In the genomic region with DNA sequence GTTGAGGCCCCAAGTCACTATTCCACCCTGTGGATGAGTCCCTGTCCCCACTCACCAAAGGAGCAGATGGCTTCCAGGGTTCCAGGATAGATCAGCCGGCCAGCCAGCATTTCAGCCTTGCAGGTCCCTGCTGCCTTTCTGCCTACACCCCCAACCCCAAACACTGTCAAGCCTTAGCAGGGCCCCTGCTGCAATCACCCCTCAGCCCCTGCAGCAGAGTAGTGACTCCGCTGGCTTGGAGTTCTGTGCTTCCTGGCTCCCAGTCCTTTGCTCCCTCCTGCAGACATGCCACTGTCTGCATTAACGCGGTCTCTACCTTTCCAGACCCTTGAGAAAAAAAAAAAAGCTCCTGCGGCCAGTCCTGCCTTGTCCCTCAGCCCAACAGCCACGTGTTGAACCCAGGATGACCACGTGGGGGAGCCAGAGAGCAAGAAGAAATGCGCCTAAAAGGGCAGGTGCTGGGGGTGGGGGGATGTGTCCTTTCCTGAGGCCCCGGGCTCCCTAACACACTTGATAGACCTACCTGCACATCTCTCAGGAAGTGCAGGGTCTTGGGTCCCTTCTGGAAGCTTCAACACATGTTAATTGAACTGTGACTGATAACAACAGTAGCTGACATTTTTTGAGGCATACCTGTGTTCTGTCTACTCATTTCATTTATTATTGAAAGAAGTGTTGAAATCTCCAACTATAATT, we compare ENCODE assay signal across 1 cellular context.
TF ChIP-seq lines count a peak whose summit lies in the region.

No MANE protein-coding gene starts in this region.

TF ChIP-seq in K562, 482 proteins besides CTCF, POLR2A, EP300 and RAD21 (continued from another document and continues in another):
- TF ChIP-seq, protein P1, sequence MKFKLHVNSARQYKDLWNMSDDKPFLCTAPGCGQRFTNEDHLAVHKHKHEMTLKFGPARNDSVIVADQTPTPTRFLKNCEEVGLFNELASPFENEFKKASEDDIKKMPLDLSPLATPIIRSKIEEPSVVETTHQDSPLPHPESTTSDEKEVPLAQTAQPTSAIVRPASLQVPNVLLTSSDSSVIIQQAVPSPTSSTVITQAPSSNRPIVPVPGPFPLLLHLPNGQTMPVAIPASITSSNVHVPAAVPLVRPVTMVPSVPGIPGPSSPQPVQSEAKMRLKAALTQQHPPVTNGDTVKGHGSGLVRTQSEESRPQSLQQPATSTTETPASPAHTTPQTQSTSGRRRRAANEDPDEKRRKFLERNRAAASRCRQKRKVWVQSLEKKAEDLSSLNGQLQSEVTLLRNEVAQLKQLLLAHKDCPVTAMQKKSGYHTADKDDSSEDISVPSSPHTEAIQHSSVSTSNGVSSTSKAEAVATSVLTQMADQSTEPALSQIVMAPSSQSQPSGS (CRISPR knock-in tag; IDR thresholded peaks at IDR 0.05), result no peak
- no peak for TF ChIP-seq CBFA2T2 (conservative IDR thresholded peaks at IDR 0.05)
- TF ChIP-seq, protein P2, sequence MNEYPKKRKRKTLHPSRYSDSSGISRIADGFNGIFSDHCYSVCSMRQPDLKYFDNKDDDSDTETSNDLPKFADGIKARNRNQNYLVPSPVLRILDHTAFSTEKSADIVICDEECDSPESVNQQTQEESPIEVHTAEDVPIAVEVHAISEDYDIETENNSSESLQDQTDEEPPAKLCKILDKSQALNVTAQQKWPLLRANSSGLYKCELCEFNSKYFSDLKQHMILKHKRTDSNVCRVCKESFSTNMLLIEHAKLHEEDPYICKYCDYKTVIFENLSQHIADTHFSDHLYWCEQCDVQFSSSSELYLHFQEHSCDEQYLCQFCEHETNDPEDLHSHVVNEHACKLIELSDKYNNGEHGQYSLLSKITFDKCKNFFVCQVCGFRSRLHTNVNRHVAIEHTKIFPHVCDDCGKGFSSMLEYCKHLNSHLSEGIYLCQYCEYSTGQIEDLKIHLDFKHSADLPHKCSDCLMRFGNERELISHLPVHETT (CRISPR knock-in tag; conservative IDR thresholded peaks at IDR 0.05 in 1 of 2, IDR thresholded peaks at IDR 0.05 in 1 of 2), result no peak
- TF ChIP-seq, protein P3, sequence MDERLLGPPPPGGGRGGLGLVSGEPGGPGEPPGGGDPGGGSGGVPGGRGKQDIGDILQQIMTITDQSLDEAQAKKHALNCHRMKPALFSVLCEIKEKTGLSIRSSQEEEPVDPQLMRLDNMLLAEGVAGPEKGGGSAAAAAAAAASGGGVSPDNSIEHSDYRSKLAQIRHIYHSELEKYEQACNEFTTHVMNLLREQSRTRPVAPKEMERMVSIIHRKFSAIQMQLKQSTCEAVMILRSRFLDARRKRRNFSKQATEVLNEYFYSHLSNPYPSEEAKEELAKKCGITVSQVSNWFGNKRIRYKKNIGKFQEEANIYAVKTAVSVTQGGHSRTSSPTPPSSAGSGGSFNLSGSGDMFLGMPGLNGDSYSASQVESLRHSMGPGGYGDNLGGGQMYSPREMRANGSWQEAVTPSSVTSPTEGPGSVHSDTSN (CRISPR knock-in tag; IDR thresholded peaks at IDR 0.05; ENCODE audit: low read depth), result no peak
- TF ChIP-seq, protein P3 (tag; conservative IDR thresholded peaks at IDR 0.05; ENCODE audit: low read depth), result no peak
- TF ChIP-seq ETV1 (tag; conservative IDR thresholded peaks at IDR 0.05; ENCODE audit: low read depth), result no peak
- TF ChIP-seq PPARD (CRISPR knock-in tag; IDR thresholded peaks at IDR 0.05), result no peak
- no peak for TF ChIP-seq TCFL5 (CRISPR knock-in tag; conservative IDR thresholded peaks at IDR 0.05)
- no peak for TF ChIP-seq CAMTA2 (CRISPR knock-in tag; conservative IDR thresholded peaks at IDR 0.05)
- TF ChIP-seq, protein P4, sequence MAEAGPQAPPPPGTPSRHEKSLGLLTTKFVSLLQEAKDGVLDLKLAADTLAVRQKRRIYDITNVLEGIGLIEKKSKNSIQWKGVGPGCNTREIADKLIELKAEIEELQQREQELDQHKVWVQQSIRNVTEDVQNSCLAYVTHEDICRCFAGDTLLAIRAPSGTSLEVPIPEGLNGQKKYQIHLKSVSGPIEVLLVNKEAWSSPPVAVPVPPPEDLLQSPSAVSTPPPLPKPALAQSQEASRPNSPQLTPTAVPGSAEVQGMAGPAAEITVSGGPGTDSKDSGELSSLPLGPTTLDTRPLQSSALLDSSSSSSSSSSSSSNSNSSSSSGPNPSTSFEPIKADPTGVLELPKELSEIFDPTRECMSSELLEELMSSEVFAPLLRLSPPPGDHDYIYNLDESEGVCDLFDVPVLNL (CRISPR knock-in tag; IDR thresholded peaks at IDR 0.05; ENCODE audit: low read depth), result no peak
- TF ChIP-seq RBBP5 (IDR thresholded peaks at IDR 0.05; ENCODE audit: borderline replicate concordance, insufficient read depth, low read length, poor library complexity, severe bottlenecking), result no peak
- TF ChIP-seq SMAD2 (IDR thresholded peaks at IDR 0.05; ENCODE audit: low read depth, low read length), result no peak
- TF ChIP-seq, protein P5, sequence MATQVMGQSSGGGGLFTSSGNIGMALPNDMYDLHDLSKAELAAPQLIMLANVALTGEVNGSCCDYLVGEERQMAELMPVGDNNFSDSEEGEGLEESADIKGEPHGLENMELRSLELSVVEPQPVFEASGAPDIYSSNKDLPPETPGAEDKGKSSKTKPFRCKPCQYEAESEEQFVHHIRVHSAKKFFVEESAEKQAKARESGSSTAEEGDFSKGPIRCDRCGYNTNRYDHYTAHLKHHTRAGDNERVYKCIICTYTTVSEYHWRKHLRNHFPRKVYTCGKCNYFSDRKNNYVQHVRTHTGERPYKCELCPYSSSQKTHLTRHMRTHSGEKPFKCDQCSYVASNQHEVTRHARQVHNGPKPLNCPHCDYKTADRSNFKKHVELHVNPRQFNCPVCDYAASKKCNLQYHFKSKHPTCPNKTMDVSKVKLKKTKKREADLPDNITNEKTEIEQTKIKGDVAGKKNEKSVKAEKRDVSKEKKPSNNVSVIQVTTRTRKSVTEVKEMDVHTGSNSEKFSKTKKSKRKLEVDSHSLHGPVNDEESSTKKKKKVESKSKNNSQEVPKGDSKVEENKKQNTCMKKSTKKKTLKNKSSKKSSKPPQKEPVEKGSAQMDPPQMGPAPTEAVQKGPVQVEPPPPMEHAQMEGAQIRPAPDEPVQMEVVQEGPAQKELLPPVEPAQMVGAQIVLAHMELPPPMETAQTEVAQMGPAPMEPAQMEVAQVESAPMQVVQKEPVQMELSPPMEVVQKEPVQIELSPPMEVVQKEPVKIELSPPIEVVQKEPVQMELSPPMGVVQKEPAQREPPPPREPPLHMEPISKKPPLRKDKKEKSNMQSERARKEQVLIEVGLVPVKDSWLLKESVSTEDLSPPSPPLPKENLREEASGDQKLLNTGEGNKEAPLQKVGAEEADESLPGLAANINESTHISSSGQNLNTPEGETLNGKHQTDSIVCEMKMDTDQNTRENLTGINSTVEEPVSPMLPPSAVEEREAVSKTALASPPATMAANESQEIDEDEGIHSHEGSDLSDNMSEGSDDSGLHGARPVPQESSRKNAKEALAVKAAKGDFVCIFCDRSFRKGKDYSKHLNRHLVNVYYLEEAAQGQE (CRISPR knock-in tag; IDR thresholded peaks at IDR 0.05; ENCODE audit: low read depth), result no peak
- TF ChIP-seq ZNF780A (CRISPR knock-in tag; IDR thresholded peaks at IDR 0.05), result no peak
- no peak for TF ChIP-seq SMARCA5 (IDR thresholded peaks at IDR 0.05)
- peak; percentile 29; the same call in 1 of the 2 replicates for TF ChIP-seq ELF1 (tag; IDR thresholded peaks at IDR 0.05)
- TF ChIP-seq RBM14 (IDR thresholded peaks at IDR 0.05; ENCODE audit: borderline replicate concordance, insufficient read depth, low read depth, low read length), result no peak
- TF ChIP-seq, protein P6, sequence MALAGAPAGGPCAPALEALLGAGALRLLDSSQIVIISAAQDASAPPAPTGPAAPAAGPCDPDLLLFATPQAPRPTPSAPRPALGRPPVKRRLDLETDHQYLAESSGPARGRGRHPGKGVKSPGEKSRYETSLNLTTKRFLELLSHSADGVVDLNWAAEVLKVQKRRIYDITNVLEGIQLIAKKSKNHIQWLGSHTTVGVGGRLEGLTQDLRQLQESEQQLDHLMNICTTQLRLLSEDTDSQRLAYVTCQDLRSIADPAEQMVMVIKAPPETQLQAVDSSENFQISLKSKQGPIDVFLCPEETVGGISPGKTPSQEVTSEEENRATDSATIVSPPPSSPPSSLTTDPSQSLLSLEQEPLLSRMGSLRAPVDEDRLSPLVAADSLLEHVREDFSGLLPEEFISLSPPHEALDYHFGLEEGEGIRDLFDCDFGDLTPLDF (CRISPR knock-in tag; IDR thresholded peaks at IDR 0.05), result no peak
- TF ChIP-seq CEBPG (CRISPR knock-in tag; IDR thresholded peaks at IDR 0.05), result no peak
- no peak for TF ChIP-seq CEBPG (tag; conservative IDR thresholded peaks at IDR 0.05 in 1 of 2, IDR thresholded peaks at IDR 0.05 in 1 of 2)
- TF ChIP-seq, protein P7, sequence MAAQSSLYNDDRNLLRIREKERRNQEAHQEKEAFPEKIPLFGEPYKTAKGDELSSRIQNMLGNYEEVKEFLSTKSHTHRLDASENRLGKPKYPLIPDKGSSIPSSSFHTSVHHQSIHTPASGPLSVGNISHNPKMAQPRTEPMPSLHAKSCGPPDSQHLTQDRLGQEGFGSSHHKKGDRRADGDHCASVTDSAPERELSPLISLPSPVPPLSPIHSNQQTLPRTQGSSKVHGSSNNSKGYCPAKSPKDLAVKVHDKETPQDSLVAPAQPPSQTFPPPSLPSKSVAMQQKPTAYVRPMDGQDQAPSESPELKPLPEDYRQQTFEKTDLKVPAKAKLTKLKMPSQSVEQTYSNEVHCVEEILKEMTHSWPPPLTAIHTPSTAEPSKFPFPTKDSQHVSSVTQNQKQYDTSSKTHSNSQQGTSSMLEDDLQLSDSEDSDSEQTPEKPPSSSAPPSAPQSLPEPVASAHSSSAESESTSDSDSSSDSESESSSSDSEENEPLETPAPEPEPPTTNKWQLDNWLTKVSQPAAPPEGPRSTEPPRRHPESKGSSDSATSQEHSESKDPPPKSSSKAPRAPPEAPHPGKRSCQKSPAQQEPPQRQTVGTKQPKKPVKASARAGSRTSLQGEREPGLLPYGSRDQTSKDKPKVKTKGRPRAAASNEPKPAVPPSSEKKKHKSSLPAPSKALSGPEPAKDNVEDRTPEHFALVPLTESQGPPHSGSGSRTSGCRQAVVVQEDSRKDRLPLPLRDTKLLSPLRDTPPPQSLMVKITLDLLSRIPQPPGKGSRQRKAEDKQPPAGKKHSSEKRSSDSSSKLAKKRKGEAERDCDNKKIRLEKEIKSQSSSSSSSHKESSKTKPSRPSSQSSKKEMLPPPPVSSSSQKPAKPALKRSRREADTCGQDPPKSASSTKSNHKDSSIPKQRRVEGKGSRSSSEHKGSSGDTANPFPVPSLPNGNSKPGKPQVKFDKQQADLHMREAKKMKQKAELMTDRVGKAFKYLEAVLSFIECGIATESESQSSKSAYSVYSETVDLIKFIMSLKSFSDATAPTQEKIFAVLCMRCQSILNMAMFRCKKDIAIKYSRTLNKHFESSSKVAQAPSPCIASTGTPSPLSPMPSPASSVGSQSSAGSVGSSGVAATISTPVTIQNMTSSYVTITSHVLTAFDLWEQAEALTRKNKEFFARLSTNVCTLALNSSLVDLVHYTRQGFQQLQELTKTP (IDR thresholded peaks at IDR 0.05; ENCODE audit: low read depth in 1 of 2, partially characterized antibody in 2 of 2), result peak in 1 of 2 experiments; percentile 63
- TF ChIP-seq, protein P8, sequence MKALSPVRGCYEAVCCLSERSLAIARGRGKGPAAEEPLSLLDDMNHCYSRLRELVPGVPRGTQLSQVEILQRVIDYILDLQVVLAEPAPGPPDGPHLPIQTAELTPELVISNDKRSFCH (CRISPR knock-in tag; IDR thresholded peaks at IDR 0.05), result no peak
- TF ChIP-seq, protein P8 (tag; IDR thresholded peaks at IDR 0.05), result no peak
- no peak for TF ChIP-seq MEIS2 (IDR thresholded peaks at IDR 0.05; ENCODE audit: partially characterized antibody)
- TF ChIP-seq FOXA1 (IDR thresholded peaks at IDR 0.05; ENCODE audit: borderline replicate concordance), result no peak
- TF ChIP-seq HDAC8 (tag; IDR thresholded peaks at IDR 0.05), result no peak
- no peak for TF ChIP-seq ZNF146 (CRISPR knock-in tag; IDR thresholded peaks at IDR 0.05; ENCODE audit: unreplicated experiment)
- TF ChIP-seq ZNF764 (CRISPR knock-in tag; IDR thresholded peaks at IDR 0.05; ENCODE audit: low read depth), result no peak
- no peak for TF ChIP-seq ZNF354B (CRISPR knock-in tag; IDR thresholded peaks at IDR 0.05)
- TF ChIP-seq ZC3H4 (CRISPR knock-in tag; IDR thresholded peaks at IDR 0.05; ENCODE audit: borderline replicate concordance), result no peak
- TF ChIP-seq PTBP1 (IDR thresholded peaks at IDR 0.05; ENCODE audit: low read depth, low read length), result no peak
- no peak for TF ChIP-seq ERF (CRISPR knock-in tag; IDR thresholded peaks at IDR 0.05)
- no peak for TF ChIP-seq EZH2 (IDR thresholded peaks at IDR 0.05; ENCODE audit: borderline replicate concordance, low read depth, low read length)
- TF ChIP-seq, protein P9, sequence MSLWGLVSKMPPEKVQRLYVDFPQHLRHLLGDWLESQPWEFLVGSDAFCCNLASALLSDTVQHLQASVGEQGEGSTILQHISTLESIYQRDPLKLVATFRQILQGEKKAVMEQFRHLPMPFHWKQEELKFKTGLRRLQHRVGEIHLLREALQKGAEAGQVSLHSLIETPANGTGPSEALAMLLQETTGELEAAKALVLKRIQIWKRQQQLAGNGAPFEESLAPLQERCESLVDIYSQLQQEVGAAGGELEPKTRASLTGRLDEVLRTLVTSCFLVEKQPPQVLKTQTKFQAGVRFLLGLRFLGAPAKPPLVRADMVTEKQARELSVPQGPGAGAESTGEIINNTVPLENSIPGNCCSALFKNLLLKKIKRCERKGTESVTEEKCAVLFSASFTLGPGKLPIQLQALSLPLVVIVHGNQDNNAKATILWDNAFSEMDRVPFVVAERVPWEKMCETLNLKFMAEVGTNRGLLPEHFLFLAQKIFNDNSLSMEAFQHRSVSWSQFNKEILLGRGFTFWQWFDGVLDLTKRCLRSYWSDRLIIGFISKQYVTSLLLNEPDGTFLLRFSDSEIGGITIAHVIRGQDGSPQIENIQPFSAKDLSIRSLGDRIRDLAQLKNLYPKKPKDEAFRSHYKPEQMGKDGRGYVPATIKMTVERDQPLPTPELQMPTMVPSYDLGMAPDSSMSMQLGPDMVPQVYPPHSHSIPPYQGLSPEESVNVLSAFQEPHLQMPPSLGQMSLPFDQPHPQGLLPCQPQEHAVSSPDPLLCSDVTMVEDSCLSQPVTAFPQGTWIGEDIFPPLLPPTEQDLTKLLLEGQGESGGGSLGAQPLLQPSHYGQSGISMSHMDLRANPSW (CRISPR knock-in tag; IDR thresholded peaks at IDR 0.05), result no peak
